8 cellular contexts compared by ENCODE assay signal in the genomic region with DNA sequence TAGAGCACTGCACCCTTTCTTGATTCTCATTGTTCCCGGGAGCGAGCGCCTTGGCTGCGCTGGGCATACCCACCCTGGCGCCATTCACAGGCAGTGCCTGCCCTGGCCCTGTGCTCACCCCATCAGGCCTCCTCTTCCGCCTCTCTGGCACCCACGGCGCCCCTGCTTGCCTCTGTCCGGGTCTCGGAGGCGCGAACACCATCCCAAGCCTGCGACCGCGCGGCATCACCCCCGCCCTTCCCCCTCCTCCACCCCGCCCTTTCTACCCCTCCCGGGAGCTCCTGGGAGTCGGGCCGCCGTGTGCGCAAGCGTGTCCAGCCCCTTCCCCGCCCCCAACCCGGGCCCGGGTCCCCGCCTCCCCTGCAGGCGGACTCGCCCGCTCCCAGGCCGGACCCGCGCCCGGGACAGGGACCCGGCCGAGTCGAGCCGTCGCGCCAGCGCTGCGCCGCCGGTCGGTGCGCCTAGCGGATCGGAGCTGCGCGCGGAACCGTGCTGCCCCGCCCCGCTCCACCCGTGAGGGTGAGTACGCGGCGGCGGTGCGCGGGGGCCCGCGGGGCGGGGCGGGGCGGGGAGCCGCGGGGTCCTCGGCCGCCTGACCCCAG. TPM values are rescaled to one million over a fixed set of nuclear protein-coding genes. Genes with fewer than 3 reads are reported as not detected.
DNase-seq lines count a peak whose midpoint lies in the region; ATAC-seq and TF ChIP-seq lines count a peak whose summit lies in the region.

A gene with protein sequence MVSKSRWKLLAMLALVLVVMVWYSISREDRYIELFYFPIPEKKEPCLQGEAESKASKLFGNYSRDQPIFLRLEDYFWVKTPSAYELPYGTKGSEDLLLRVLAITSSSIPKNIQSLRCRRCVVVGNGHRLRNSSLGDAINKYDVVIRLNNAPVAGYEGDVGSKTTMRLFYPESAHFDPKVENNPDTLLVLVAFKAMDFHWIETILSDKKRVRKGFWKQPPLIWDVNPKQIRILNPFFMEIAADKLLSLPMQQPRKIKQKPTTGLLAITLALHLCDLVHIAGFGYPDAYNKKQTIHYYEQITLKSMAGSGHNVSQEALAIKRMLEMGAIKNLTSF (plus strand): TSS at position 363 of the 602 bp plus-strand sequence. CDS start 50,470 bp downstream, outside the sequence.

- H3K9me2 ChIP-seq in GM23248 (ENCODE audit: insufficient read depth) = no peaks in the 10 kb centered on the region

- in situ Hi-C loops in G401 (cut with HindIII; ENCODE audit: low sequenced_read_pairs) = no loop called here
- in situ Hi-C loops in GM23248 (cut with MboI) = no loop called here
- in situ Hi-C loops in astrocyte of the cerebellum (cut with HindIII; ENCODE audit: low sequenced_read_pairs) = no loop called here

- H3K9me3 ChIP-seq in GM23248 (ENCODE audit: low read depth) = no peaks in the 10 kb centered on the region

- H3K4me3 ChIP-seq in GM23248 (peak within 1 kb of the TSS; percentile 80), astrocyte of the cerebellum (ENCODE audit: low read depth, low read length) (peak within 1 kb of the TSS; percentile 74)

- H3K4me1 ChIP-seq in GM23248 (ENCODE audit: insufficient read depth) = peaks cover 66% of the 10 kb centered on the region

- peak; percentile 75 for ATAC-seq in sciatic nerve

- H2AFZ ChIP-seq in GM23248 = peak within 1 kb of the TSS; percentile 69

- peaks cover 23% of the 10 kb centered on the region for H3F3A ChIP-seq in GM23248 (ENCODE audit: insufficient read depth)

- H4K20me1 ChIP-seq in GM23248 (ENCODE audit: insufficient read depth) = no peaks in the 10 kb centered on the region

- no peaks in the 10 kb centered on the region for H3K36me3 ChIP-seq in GM23248 (ENCODE audit: low read depth)

- peak within 1 kb of the TSS; percentile 93 for H3K4me2 ChIP-seq in GM23248 (ENCODE audit: unreplicated experiment)

- no peaks in the 10 kb centered on the region for H3K27me3 ChIP-seq in GM23248 (replicated peaks; ENCODE audit: insufficient read depth)

- intact Hi-C loops in sciatic nerve (cut with DNase I) = loop anchor here (10.0 kb wide), 1 partner anchor 49 kb away; no protein-coding TSS in a partner anchor

- TF ChIP-seq CTCF in astrocyte of the cerebellum (IDR thresholded peaks at IDR 0.05; ENCODE audit: low read depth, low read length, missing control alignments) = no peak

- peaks cover 78% of the 10 kb centered on the region for H3K79me2 ChIP-seq in GM23248 (ENCODE audit: insufficient read depth)

- H3K9ac ChIP-seq in GM23248 = peak within 1 kb of the TSS; percentile 89

- 1% methylated on average over 35 to 55 of the region's 71 CpGs for WGBS in GM23248 (ENCODE audit: low coverage in 1 of 2, low lambda C conversion rate in 2 of 2, missing lambda C conversion rate in 2 of 2), 2 experiments

- DNase-seq in G401 (ENCODE audit: low spot score) = peak; percentile 68
- peak; percentile 79 for DNase-seq in GM23248
- peak; percentile 73 for DNase-seq in M059J (ENCODE audit: low read depth)
- peak; percentile 35 for DNase-seq in T-helper 9 cell
- DNase-seq in astrocyte of the cerebellum (ENCODE audit: low read depth) = no peak
- peak; percentile 33 to 89 (median 79) for DNase-seq in hypothalamus (lab: John Stamatoyannopoulos, UW)
- peak; percentile 93 for DNase-seq in sciatic nerve (ENCODE audit: low spot score)
- no peak for DNase-seq in inferior parietal cortex (ENCODE audit: extremely low spot score)

- H3K27ac ChIP-seq in GM23248 = peak within 1 kb of the TSS; percentile 95

RNA-seq across cellular contexts. Expression of the gene that starts here (rescaled TPM):
- total RNA-seq in G401 (2014; rRNA removed; shearing (Covaris generic)) = 26.2 and 35.0 TPM in 2 replicates
- 26.7 and 53.3 TPM in 2 replicates for total RNA-seq in GM23248 (2014; rRNA removed; shearing (Covaris generic))
- 27.3 and 30.5 TPM in 2 replicates for polyA plus RNA-seq in GM23248 (2016; fragmentation: Nextera tagmentation; extraction: Ambion mirVana)
- 49.2 and 50.6 TPM in 2 replicates for total RNA-seq in M059J (2014; rRNA removed; shearing (Covaris generic))
- 72.4 TPM for total RNA-seq in sciatic nerve

Comparison
In these comparisons a context has a peak if more than half of its experiments do, and no peak if none do; other contexts are left out.
1. DNase-seq: peak in G401 (single experiment), GM23248 (single experiment), M059J (single experiment), T-helper 9 cell (single experiment), hypothalamus (51 of 51) and sciatic nerve (single experiment); none in astrocyte of the cerebellum (single experiment) and inferior parietal cortex (single experiment).